ENCODE assay signal across 11 cellular contexts in genomic region chr5:1552469-1553255, GRCh38. TPM values are rescaled to one million over a fixed set of nuclear protein-coding genes. Genes with fewer than 3 reads are reported as not detected.
DNase-seq lines count a peak whose midpoint lies in the region; ATAC-seq and TF ChIP-seq lines count a peak whose summit lies in the region.
"Had no signal": no experiment of that assay in that cellular context is flagged by ENCODE, and none has a peak within 500 bp of the region (broad histone marks: within the 10 kb centered on the region; RNA-seq: fewer than 3 reads in every experiment).

No MANE protein-coding gene starts in this region.

- intact Hi-C loops in Right ventricle myocardium inferior (cut with DNase I) (no loop called here), cardiac septum (cut with DNase I) (no loop called here)

- no peak overlapping the region for H3K27ac ChIP-seq in SK-N-SH (ENCODE audit: low read depth in 2 of 2, low read length in 1 of 2)
- H3K27ac ChIP-seq: neutrophil had no signal

- H3K4me3 Mint-ChIP-seq in effector memory CD8-positive, alpha-beta T cell = no peak overlapping the region
- no peak overlapping the region for H3K4me3 Mint-ChIP-seq in nephron progenitor cell

- TF ChIP-seq RAD21 in SK-N-SH (IDR thresholded peaks at IDR 0.05; ENCODE audit: low read length) = no peak

- no peaks in the 10 kb centered on the region for H3K79me2 ChIP-seq in SK-N-SH (ENCODE audit: insufficient read depth)

- H3K27ac Mint-ChIP-seq in effector memory CD8-positive, alpha-beta T cell = no peak overlapping the region
- no peak overlapping the region for H3K27ac Mint-ChIP-seq in nephron progenitor cell

- no peaks in the 10 kb centered on the region for H3K4me1 Mint-ChIP-seq in effector memory CD8-positive, alpha-beta T cell (ENCODE audit: low read depth in 2 of 2)
- peaks cover 11% of the 10 kb centered on the region for H3K4me1 Mint-ChIP-seq in nephron progenitor cell

- H3K4me2 ChIP-seq in SK-N-SH = no peak overlapping the region

- H3K36me3 Mint-ChIP-seq in effector memory CD8-positive, alpha-beta T cell (ENCODE audit: insufficient read depth) = no peaks in the 10 kb centered on the region
- no peaks in the 10 kb centered on the region for H3K36me3 Mint-ChIP-seq in nephron progenitor cell (ENCODE audit: low read depth)

- TF ChIP-seq CTCF in SK-N-SH (IDR thresholded peaks at IDR 0.05) (no peak), nephron progenitor cell (IDR thresholded peaks at IDR 0.05) (no peak)

- no peaks in the 10 kb centered on the region for H3F3A ChIP-seq in SK-N-SH (replicated peaks; ENCODE audit: insufficient read depth)

- WGBS in SK-N-SH (ENCODE audit: low lambda C conversion rate) = 77% methylated on average over 23 of the region's 33 CpGs

- H3K9me3 ChIP-seq in SK-N-SH = no peaks in the 10 kb centered on the region
- H3K9me3 ChIP-seq: neutrophil had no signal

- no peaks in the 10 kb centered on the region for H3K36me3 ChIP-seq in SK-N-SH (replicated peaks in 1 of 2; ENCODE audit: control insufficient read depth in 1 of 2, insufficient read depth in 2 of 2, low read length in 1 of 2)
- H3K36me3 ChIP-seq: neutrophil had no signal

- ATAC-seq in Right ventricle myocardium inferior = peak; percentile 68
- no peak for ATAC-seq in effector memory CD8-positive, alpha-beta T cell (replicated peaks)

- no peaks in the 10 kb centered on the region for H4K20me1 ChIP-seq in SK-N-SH (ENCODE audit: insufficient read depth)

- no peak overlapping the region for H3K9ac ChIP-seq in SK-N-SH

- no peak overlapping the region for H2AFZ ChIP-seq in SK-N-SH (ENCODE audit: low read depth)

- CTCF ChIA-PET in SK-N-SH (lab: Yijun Ruan, JAX) = no interaction called here

- no peak for TF ChIP-seq EP300 in SK-N-SH (IDR thresholded peaks at IDR 0.05; ENCODE audit: borderline replicate concordance in 1 of 2, low read depth in 1 of 2, low read length in 1 of 2)

- H3K9me3 Mint-ChIP-seq in effector memory CD8-positive, alpha-beta T cell = no peaks in the 10 kb centered on the region
- H3K9me3 Mint-ChIP-seq in nephron progenitor cell = no peaks in the 10 kb centered on the region

- no peak for DNase-seq in Right ventricle myocardium inferior (ENCODE audit: missing footprints)
- no peak for DNase-seq in cardiac septum (ENCODE audit: low spot score)
- DNase-seq in ecto neural progenitor cell (ENCODE audit: low spot score) = peak; percentile 68
- peak; percentile 95 for DNase-seq in midbrain (lab: John Stamatoyannopoulos, UW)
- DNase-seq in activated CD4-positive, alpha-beta T cell treated with anti-CD3 and anti-CD28 coated beads, Interleukin-2, amount 50 U/mL, for 1 hour = no peak
- DNase-seq in SK-N-SH = no peak
- no peak for DNase-seq in effector memory CD8-positive, alpha-beta T cell
- DNase-seq in nephron progenitor cell = no peak
- DNase-seq: GOT3, RPMI8226 had no signal

- POLR2A ChIA-PET in SK-N-SH (lab: Yijun Ruan, JAX) = no interaction called here

- peaks cover 14% of the 10 kb centered on the region for H3K27me3 ChIP-seq in SK-N-SH (ENCODE audit: insufficient read depth)

- H3K4me3 ChIP-seq in SK-N-SH (ENCODE audit: low read depth in 2 of 2, low read length in 1 of 2) = no peak overlapping the region

- peaks cover 0 to 13% of the 10 kb centered on the region in 2 donors for H3K27me3 Mint-ChIP-seq in effector memory CD8-positive, alpha-beta T cell
- H3K27me3 Mint-ChIP-seq in nephron progenitor cell (ENCODE audit: low read depth, poor library complexity) = peaks cover 10% of the 10 kb centered on the region

- no peaks in the 10 kb centered on the region for H3K9me2 ChIP-seq in SK-N-SH

- H3K4me1 ChIP-seq in SK-N-SH (ENCODE audit: control insufficient read depth in 1 of 2, insufficient read depth in 2 of 2, low read depth in 1 of 2, low read length in 1 of 2) = peaks cover 0 to 2% of the 10 kb centered on the region in 2 experiments; a peak in 1 of 4 replicates

TF ChIP-seq in SK-N-SH, 30 proteins besides CTCF, POLR2A, EP300 and RAD21:
- no peak for TF ChIP-seq SMC3 (IDR thresholded peaks at IDR 0.05; ENCODE audit: low read depth, low read length)
- TF ChIP-seq PBX3 (IDR thresholded peaks at IDR 0.05) = no peak
- TF ChIP-seq FOXJ3 (CRISPR knock-in tag; IDR thresholded peaks at IDR 0.05) = no peak
- TF ChIP-seq YY1 (IDR thresholded peaks at IDR 0.05; ENCODE audit: low read depth) = no peak
- no peak for TF ChIP-seq REST (IDR thresholded peaks at IDR 0.05; ENCODE audit: low read depth, low read length)
- TF ChIP-seq CHD2 (IDR thresholded peaks at IDR 0.05; ENCODE audit: low read length, partially characterized antibody) = no peak
- TF ChIP-seq SIN3A (IDR thresholded peaks at IDR 0.05; ENCODE audit: borderline replicate concordance, low read depth, low read length) = no peak
- TF ChIP-seq POLR2AphosphoS5 (IDR thresholded peaks at IDR 0.05; ENCODE audit: low read depth, low read length) = no peak

RNA-seq across cellular contexts. Expression of gene LPCAT1, which starts 28.9 kb away (rescaled TPM):
- total RNA-seq in Right ventricle myocardium inferior (13.4 TPM), cardiac septum (14.7 TPM)
- 32.5 and 42.3 TPM in 2 replicates for polyA plus RNA-seq in SK-N-SH (2012; rRNA removed)
- 30.1 and 38.3 TPM in 2 replicates for polyA plus RNA-seq in SK-N-SH (2012; cell fraction: cytosol; rRNA removed)
- polyA plus RNA-seq in SK-N-SH (2012; cell fraction: nucleus; rRNA removed) = 54.3 and 65.1 TPM in 2 replicates

Comparison
In these comparisons a context has a peak if more than half of its experiments do, and no peak if none do; other contexts are left out.
1. DNase-seq: peak in ecto neural progenitor cell (single experiment) and midbrain (single experiment); none in Right ventricle myocardium inferior (single experiment), cardiac septum (single experiment), activated CD4-positive, alpha-beta T cell treated with anti-CD3 and anti-CD28 coated beads, Interleukin-2, amount 50 U/mL, for 1 hour (single experiment), SK-N-SH (single experiment), effector memory CD8-positive, alpha-beta T cell (0 of 3) and nephron progenitor cell (single experiment).